ENCODE assay signal across 1 cellular context in genomic region chr2:134119672-134120159, GRCh38.
TF ChIP-seq lines count a peak whose summit lies in the region.

No MANE protein-coding gene starts in this region.

TF ChIP-seq in HepG2, 621 proteins besides CTCF, POLR2A, EP300 and RAD21 (continued from another document and continues in another):
- TF ChIP-seq ZHX2 (IDR thresholded peaks at IDR 0.05; ENCODE audit: low read depth) (no peak), ZHX2 (CRISPR knock-in tag; IDR thresholded peaks at IDR 0.05; ENCODE audit: borderline replicate concordance) (peak; percentile 58; the same call in 1 of the 2 replicates), SIN3B (IDR thresholded peaks at IDR 0.05; ENCODE audit: low read length) (no peak), ZBTB40 (IDR thresholded peaks at IDR 0.05) (no peak), ZBTB40 (CRISPR knock-in tag; IDR thresholded peaks at IDR 0.05) (no peak; the same call in 1 of the 2 replicates), GFI1 (CRISPR knock-in tag; IDR thresholded peaks at IDR 0.05; ENCODE audit: borderline replicate concordance) (no peak), NR1H2 (CRISPR knock-in tag; IDR thresholded peaks at IDR 0.05; ENCODE audit: borderline replicate concordance, low read depth) (no peak), RXRA (CRISPR knock-in tag; IDR thresholded peaks at IDR 0.05) (peak; percentile 53; the same call in 1 of the 2 replicates), GZF1 (CRISPR knock-in tag; IDR thresholded peaks at IDR 0.05) (no peak), ZNF816 (CRISPR knock-in tag; IDR thresholded peaks at IDR 0.05; ENCODE audit: borderline replicate concordance) (no peak), SNRNP70 (IDR thresholded peaks at IDR 0.05; ENCODE audit: low read depth, low read length) (no peak), MIXL1 (CRISPR knock-in tag; IDR thresholded peaks at IDR 0.05) (no peak), CHD2 (IDR thresholded peaks at IDR 0.05; ENCODE audit: low read depth, low read length) (no peak), NCOA1 (CRISPR knock-in tag; IDR thresholded peaks at IDR 0.05) (no peak), MZF1 (CRISPR knock-in tag; IDR thresholded peaks at IDR 0.05; ENCODE audit: borderline replicate concordance) (0 out of 2 replicates have a peak, but pooled peaks have one; percentile 45), ARID3A (IDR thresholded peaks at IDR 0.05; ENCODE audit: low read depth, low read length) (no peak), PCBP2 (optimal IDR thresholded peaks at IDR 0.05; ENCODE audit: low read depth, low read length, poor library complexity, severe bottlenecking) (no peak), HHEX (CRISPR knock-in tag; IDR thresholded peaks at IDR 0.05) (no peak), KDM3A (CRISPR knock-in tag; IDR thresholded peaks at IDR 0.05; ENCODE audit: low read depth) (peak; percentile 90), ZMYM2 (CRISPR knock-in tag; IDR thresholded peaks at IDR 0.05) (no peak), ZNF264 (CRISPR knock-in tag; IDR thresholded peaks at IDR 0.05) (peak; percentile 65), FOXJ3 (CRISPR knock-in tag; IDR thresholded peaks at IDR 0.05; ENCODE audit: borderline replicate concordance) (no peak), MED8 (CRISPR knock-in tag; IDR thresholded peaks at IDR 0.05; ENCODE audit: insufficient replicate concordance) (no peak), ZNF850 (CRISPR knock-in tag; conservative IDR thresholded peaks at IDR 0.05) (no peak)
- TF ChIP-seq, protein P1, sequence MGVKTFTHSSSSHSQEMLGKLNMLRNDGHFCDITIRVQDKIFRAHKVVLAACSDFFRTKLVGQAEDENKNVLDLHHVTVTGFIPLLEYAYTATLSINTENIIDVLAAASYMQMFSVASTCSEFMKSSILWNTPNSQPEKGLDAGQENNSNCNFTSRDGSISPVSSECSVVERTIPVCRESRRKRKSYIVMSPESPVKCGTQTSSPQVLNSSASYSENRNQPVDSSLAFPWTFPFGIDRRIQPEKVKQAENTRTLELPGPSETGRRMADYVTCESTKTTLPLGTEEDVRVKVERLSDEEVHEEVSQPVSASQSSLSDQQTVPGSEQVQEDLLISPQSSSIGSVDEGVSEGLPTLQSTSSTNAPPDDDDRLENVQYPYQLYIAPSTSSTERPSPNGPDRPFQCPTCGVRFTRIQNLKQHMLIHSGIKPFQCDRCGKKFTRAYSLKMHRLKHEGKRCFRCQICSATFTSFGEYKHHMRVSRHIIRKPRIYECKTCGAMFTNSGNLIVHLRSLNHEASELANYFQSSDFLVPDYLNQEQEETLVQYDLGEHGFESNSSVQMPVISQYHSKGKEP (CRISPR knock-in tag; IDR thresholded peaks at IDR 0.05), result no peak
- TF ChIP-seq, protein P2, sequence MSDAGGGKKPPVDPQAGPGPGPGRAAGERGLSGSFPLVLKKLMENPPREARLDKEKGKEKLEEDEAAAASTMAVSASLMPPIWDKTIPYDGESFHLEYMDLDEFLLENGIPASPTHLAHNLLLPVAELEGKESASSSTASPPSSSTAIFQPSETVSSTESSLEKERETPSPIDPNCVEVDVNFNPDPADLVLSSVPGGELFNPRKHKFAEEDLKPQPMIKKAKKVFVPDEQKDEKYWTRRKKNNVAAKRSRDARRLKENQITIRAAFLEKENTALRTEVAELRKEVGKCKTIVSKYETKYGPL (CRISPR knock-in tag; IDR thresholded peaks at IDR 0.05), result no peak
- TF ChIP-seq, protein P3, sequence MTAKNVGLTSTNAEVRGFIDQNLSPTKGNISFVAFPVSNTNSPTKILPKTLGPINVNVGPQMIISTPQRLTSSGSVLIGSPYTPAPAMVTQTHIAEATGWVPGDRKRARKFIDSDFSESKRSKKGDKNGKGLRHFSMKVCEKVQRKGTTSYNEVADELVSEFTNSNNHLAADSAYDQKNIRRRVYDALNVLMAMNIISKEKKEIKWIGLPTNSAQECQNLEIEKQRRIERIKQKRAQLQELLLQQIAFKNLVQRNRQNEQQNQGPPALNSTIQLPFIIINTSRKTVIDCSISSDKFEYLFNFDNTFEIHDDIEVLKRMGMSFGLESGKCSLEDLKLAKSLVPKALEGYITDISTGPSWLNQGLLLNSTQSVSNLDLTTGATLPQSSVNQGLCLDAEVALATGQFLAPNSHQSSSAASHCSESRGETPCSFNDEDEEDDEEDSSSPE (CRISPR knock-in tag; IDR thresholded peaks at IDR 0.05), result no peak
- TF ChIP-seq, protein P4, sequence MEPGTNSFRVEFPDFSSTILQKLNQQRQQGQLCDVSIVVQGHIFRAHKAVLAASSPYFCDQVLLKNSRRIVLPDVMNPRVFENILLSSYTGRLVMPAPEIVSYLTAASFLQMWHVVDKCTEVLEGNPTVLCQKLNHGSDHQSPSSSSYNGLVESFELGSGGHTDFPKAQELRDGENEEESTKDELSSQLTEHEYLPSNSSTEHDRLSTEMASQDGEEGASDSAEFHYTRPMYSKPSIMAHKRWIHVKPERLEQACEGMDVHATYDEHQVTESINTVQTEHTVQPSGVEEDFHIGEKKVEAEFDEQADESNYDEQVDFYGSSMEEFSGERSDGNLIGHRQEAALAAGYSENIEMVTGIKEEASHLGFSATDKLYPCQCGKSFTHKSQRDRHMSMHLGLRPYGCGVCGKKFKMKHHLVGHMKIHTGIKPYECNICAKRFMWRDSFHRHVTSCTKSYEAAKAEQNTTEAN (CRISPR knock-in tag; conservative IDR thresholded peaks at IDR 0.05), result peak; percentile 68; the same call in 1 of the 2 replicates
